7 cellular contexts compared by ENCODE assay signal in genomic region chr1:165226326-165226725, GRCh38.
"Had no signal": no experiment of that assay in that cellular context is flagged by ENCODE, and none has a peak within 500 bp of the region (broad histone marks: within the 10 kb centered on the region; RNA-seq: fewer than 3 reads in every experiment).

No MANE protein-coding gene starts in this region.

- ATAC-seq: GM23338, HepG2 had no signal

- H3K9ac ChIP-seq: KMS-11 had no signal

- H3K4me2 ChIP-seq: GM23338, KMS-11 had no signal

- DNase-seq: H9, HCEC 1CT, KBM-7 had no signal

- H2AFZ ChIP-seq: GM23338 had no signal

- H3K4me3 ChIP-seq: GM23338 had no signal

- H3K27ac ChIP-seq: HL-60, KMS-11 had no signal
